In the genomic region with DNA sequence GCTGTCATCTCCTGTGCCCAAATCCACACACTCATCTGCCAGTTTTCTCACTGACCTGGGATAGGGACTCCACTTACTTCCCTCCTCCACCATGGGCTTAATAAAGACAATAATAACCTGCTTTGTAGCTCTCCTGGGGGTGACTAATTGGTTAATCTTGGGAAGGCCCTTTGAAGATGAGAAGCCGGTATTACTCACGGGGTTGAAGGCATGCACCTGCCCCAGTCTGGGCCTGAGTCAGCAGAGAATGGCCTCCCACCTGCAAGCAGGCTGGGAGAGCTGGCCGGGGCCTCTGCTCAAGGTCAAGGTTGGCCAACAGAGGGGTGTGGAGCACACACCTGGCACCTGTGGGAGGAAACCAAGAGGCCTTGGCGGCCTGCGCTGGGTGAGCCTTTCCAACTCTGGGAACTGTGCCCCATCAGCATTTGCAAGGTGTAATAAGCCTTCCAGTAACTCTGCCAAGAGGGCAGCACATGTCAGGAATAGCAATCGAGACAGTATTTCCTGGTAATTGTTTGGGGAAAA, we compare ENCODE assay signal across 1 cellular context.
TF ChIP-seq lines count a peak whose summit lies in the region.

No MANE protein-coding gene starts in this region.

TF ChIP-seq in HepG2, 621 proteins besides CTCF, POLR2A, EP300 and RAD21 (continued from another document and continues in another):
- TF ChIP-seq, protein P1, sequence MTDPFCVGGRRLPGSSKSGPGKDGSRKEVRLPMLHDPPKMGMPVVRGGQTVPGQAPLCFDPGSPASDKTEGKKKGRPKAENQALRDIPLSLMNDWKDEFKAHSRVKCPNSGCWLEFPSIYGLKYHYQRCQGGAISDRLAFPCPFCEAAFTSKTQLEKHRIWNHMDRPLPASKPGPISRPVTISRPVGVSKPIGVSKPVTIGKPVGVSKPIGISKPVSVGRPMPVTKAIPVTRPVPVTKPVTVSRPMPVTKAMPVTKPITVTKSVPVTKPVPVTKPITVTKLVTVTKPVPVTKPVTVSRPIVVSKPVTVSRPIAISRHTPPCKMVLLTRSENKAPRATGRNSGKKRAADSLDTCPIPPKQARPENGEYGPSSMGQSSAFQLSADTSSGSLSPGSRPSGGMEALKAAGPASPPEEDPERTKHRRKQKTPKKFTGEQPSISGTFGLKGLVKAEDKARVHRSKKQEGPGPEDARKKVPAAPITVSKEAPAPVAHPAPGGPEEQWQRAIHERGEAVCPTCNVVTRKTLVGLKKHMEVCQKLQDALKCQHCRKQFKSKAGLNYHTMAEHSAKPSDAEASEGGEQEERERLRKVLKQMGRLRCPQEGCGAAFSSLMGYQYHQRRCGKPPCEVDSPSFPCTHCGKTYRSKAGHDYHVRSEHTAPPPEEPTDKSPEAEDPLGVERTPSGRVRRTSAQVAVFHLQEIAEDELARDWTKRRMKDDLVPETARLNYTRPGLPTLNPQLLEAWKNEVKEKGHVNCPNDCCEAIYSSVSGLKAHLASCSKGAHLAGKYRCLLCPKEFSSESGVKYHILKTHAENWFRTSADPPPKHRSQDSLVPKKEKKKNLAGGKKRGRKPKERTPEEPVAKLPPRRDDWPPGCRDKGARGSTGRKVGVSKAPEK (CRISPR knock-in tag; IDR thresholded peaks at IDR 0.05; ENCODE audit: borderline replicate concordance), result no peak
- TF ChIP-seq, protein P2, sequence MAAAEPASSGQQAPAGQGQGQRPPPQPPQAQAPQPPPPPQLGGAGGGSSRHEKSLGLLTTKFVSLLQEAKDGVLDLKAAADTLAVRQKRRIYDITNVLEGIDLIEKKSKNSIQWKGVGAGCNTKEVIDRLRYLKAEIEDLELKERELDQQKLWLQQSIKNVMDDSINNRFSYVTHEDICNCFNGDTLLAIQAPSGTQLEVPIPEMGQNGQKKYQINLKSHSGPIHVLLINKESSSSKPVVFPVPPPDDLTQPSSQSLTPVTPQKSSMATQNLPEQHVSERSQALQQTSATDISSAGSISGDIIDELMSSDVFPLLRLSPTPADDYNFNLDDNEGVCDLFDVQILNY (CRISPR knock-in tag; conservative IDR thresholded peaks at IDR 0.05), result no peak
- TF ChIP-seq, protein P3, sequence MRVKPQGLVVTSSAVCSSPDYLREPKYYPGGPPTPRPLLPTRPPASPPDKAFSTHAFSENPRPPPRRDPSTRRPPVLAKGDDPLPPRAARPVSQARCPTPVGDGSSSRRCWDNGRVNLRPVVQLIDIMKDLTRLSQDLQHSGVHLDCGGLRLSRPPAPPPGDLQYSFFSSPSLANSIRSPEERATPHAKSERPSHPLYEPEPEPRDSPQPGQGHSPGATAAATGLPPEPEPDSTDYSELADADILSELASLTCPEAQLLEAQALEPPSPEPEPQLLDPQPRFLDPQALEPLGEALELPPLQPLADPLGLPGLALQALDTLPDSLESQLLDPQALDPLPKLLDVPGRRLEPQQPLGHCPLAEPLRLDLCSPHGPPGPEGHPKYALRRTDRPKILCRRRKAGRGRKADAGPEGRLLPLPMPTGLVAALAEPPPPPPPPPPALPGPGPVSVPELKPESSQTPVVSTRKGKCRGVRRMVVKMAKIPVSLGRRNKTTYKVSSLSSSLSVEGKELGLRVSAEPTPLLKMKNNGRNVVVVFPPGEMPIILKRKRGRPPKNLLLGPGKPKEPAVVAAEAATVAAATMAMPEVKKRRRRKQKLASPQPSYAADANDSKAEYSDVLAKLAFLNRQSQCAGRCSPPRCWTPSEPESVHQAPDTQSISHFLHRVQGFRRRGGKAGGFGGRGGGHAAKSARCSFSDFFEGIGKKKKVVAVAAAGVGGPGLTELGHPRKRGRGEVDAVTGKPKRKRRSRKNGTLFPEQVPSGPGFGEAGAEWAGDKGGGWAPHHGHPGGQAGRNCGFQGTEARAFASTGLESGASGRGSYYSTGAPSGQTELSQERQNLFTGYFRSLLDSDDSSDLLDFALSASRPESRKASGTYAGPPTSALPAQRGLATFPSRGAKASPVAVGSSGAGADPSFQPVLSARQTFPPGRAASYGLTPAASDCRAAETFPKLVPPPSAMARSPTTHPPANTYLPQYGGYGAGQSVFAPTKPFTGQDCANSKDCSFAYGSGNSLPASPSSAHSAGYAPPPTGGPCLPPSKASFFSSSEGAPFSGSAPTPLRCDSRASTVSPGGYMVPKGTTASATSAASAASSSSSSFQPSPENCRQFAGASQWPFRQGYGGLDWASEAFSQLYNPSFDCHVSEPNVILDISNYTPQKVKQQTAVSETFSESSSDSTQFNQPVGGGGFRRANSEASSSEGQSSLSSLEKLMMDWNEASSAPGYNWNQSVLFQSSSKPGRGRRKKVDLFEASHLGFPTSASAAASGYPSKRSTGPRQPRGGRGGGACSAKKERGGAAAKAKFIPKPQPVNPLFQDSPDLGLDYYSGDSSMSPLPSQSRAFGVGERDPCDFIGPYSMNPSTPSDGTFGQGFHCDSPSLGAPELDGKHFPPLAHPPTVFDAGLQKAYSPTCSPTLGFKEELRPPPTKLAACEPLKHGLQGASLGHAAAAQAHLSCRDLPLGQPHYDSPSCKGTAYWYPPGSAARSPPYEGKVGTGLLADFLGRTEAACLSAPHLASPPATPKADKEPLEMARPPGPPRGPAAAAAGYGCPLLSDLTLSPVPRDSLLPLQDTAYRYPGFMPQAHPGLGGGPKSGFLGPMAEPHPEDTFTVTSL (CRISPR knock-in tag; IDR thresholded peaks at IDR 0.05; ENCODE audit: borderline replicate concordance), result no peak
- TF ChIP-seq ZNF331 (CRISPR knock-in tag; IDR thresholded peaks at IDR 0.05) (no peak), ETV6 (CRISPR knock-in tag; conservative IDR thresholded peaks at IDR 0.05) (no peak), NR3C1 (CRISPR knock-in tag; IDR thresholded peaks at IDR 0.05) (no peak), ETV5 (CRISPR knock-in tag; IDR thresholded peaks at IDR 0.05; ENCODE audit: borderline replicate concordance) (no peak; the same call in 1 of the 2 replicates), ZNF569 (CRISPR knock-in tag; IDR thresholded peaks at IDR 0.05; ENCODE audit: borderline replicate concordance) (no peak), KLF6 (CRISPR knock-in tag; IDR thresholded peaks at IDR 0.05) (no peak), HES4 (CRISPR knock-in tag; IDR thresholded peaks at IDR 0.05; ENCODE audit: borderline replicate concordance) (no peak), PRMT3 (CRISPR knock-in tag; IDR thresholded peaks at IDR 0.05; ENCODE audit: borderline replicate concordance, low read depth) (no peak), DNMT3B (CRISPR knock-in tag; conservative IDR thresholded peaks at IDR 0.05) (no peak), ZNF33B (CRISPR knock-in tag; IDR thresholded peaks at IDR 0.05) (no peak), NR2C2 (CRISPR knock-in tag; IDR thresholded peaks at IDR 0.05; ENCODE audit: borderline replicate concordance) (no peak), RFX5 (IDR thresholded peaks at IDR 0.05; ENCODE audit: low read depth, low read length) (no peak), ZNF678 (CRISPR knock-in tag; IDR thresholded peaks at IDR 0.05) (no peak), FOXK1 (CRISPR knock-in tag; IDR thresholded peaks at IDR 0.05; ENCODE audit: borderline replicate concordance, low read depth) (0 out of 2 replicates have a peak, but pooled peaks have one; percentile 32), ZNF44 (CRISPR knock-in tag; IDR thresholded peaks at IDR 0.05) (no peak), ZNF570 (CRISPR knock-in tag; IDR thresholded peaks at IDR 0.05; ENCODE audit: borderline replicate concordance) (no peak), ZBTB20 (CRISPR knock-in tag; IDR thresholded peaks at IDR 0.05; ENCODE audit: borderline replicate concordance, low read depth) (no peak), ARID2 (CRISPR knock-in tag; IDR thresholded peaks at IDR 0.05; ENCODE audit: borderline replicate concordance) (no peak), MIXL1 (CRISPR knock-in tag; IDR thresholded peaks at IDR 0.05) (no peak), PHB2 (IDR thresholded peaks at IDR 0.05; ENCODE audit: partially characterized antibody) (no peak), NONO (IDR thresholded peaks at IDR 0.05) (no peak), NONO (CRISPR knock-in tag; conservative IDR thresholded peaks at IDR 0.05) (no peak), HHEX (CRISPR knock-in tag; IDR thresholded peaks at IDR 0.05) (no peak), RAD51 (IDR thresholded peaks at IDR 0.05; ENCODE audit: borderline replicate concordance) (no peak), TARDBP (CRISPR knock-in tag; IDR thresholded peaks at IDR 0.05) (no peak), MTF1 (CRISPR knock-in tag; IDR thresholded peaks at IDR 0.05) (no peak)
- TF ChIP-seq, protein P4, sequence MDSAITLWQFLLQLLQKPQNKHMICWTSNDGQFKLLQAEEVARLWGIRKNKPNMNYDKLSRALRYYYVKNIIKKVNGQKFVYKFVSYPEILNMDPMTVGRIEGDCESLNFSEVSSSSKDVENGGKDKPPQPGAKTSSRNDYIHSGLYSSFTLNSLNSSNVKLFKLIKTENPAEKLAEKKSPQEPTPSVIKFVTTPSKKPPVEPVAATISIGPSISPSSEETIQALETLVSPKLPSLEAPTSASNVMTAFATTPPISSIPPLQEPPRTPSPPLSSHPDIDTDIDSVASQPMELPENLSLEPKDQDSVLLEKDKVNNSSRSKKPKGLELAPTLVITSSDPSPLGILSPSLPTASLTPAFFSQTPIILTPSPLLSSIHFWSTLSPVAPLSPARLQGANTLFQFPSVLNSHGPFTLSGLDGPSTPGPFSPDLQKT (CRISPR knock-in tag; IDR thresholded peaks at IDR 0.05; ENCODE audit: borderline replicate concordance), result no peak
- TF ChIP-seq, protein P5, sequence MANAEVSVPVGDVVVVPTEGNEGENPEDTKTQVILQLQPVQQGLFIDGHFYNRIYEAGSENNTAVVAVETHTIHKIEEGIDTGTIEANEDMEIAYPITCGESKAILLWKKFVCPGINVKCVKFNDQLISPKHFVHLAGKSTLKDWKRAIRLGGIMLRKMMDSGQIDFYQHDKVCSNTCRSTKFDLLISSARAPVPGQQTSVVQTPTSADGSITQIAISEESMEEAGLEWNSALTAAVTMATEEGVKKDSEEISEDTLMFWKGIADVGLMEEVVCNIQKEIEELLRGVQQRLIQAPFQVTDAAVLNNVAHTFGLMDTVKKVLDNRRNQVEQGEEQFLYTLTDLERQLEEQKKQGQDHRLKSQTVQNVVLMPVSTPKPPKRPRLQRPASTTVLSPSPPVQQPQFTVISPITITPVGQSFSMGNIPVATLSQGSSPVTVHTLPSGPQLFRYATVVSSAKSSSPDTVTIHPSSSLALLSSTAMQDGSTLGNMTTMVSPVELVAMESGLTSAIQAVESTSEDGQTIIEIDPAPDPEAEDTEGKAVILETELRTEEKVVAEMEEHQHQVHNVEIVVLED (CRISPR knock-in tag; IDR thresholded peaks at IDR 0.05; ENCODE audit: borderline replicate concordance), result no peak
- TF ChIP-seq, protein P6, sequence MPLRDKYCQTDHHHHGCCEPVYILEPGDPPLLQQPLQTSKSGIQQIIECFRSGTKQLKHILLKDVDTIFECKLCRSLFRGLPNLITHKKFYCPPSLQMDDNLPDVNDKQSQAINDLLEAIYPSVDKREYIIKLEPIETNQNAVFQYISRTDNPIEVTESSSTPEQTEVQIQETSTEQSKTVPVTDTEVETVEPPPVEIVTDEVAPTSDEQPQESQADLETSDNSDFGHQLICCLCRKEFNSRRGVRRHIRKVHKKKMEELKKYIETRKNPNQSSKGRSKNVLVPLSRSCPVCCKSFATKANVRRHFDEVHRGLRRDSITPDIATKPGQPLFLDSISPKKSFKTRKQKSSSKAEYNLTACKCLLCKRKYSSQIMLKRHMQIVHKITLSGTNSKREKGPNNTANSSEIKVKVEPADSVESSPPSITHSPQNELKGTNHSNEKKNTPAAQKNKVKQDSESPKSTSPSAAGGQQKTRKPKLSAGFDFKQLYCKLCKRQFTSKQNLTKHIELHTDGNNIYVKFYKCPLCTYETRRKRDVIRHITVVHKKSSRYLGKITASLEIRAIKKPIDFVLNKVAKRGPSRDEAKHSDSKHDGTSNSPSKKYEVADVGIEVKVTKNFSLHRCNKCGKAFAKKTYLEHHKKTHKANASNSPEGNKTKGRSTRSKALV (CRISPR knock-in tag; IDR thresholded peaks at IDR 0.05), result no peak
- TF ChIP-seq, protein P7, sequence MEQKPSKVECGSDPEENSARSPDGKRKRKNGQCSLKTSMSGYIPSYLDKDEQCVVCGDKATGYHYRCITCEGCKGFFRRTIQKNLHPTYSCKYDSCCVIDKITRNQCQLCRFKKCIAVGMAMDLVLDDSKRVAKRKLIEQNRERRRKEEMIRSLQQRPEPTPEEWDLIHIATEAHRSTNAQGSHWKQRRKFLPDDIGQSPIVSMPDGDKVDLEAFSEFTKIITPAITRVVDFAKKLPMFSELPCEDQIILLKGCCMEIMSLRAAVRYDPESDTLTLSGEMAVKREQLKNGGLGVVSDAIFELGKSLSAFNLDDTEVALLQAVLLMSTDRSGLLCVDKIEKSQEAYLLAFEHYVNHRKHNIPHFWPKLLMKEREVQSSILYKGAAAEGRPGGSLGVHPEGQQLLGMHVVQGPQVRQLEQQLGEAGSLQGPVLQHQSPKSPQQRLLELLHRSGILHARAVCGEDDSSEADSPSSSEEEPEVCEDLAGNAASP (CRISPR knock-in tag; IDR thresholded peaks at IDR 0.05; ENCODE audit: borderline replicate concordance), result peak; percentile 56
- TF ChIP-seq, protein P8, sequence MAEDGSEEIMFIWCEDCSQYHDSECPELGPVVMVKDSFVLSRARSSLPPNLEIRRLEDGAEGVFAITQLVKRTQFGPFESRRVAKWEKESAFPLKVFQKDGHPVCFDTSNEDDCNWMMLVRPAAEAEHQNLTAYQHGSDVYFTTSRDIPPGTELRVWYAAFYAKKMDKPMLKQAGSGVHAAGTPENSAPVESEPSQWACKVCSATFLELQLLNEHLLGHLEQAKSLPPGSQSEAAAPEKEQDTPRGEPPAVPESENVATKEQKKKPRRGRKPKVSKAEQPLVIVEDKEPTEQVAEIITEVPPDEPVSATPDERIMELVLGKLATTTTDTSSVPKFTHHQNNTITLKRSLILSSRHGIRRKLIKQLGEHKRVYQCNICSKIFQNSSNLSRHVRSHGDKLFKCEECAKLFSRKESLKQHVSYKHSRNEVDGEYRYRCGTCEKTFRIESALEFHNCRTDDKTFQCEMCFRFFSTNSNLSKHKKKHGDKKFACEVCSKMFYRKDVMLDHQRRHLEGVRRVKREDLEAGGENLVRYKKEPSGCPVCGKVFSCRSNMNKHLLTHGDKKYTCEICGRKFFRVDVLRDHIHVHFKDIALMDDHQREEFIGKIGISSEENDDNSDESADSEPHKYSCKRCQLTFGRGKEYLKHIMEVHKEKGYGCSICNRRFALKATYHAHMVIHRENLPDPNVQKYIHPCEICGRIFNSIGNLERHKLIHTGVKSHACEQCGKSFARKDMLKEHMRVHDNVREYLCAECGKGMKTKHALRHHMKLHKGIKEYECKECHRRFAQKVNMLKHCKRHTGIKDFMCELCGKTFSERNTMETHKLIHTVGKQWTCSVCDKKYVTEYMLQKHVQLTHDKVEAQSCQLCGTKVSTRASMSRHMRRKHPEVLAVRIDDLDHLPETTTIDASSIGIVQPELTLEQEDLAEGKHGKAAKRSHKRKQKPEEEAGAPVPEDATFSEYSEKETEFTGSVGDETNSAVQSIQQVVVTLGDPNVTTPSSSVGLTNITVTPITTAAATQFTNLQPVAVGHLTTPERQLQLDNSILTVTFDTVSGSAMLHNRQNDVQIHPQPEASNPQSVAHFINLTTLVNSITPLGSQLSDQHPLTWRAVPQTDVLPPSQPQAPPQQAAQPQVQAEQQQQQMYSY (CRISPR knock-in tag; IDR thresholded peaks at IDR 0.05), result no peak
- TF ChIP-seq, protein P9, sequence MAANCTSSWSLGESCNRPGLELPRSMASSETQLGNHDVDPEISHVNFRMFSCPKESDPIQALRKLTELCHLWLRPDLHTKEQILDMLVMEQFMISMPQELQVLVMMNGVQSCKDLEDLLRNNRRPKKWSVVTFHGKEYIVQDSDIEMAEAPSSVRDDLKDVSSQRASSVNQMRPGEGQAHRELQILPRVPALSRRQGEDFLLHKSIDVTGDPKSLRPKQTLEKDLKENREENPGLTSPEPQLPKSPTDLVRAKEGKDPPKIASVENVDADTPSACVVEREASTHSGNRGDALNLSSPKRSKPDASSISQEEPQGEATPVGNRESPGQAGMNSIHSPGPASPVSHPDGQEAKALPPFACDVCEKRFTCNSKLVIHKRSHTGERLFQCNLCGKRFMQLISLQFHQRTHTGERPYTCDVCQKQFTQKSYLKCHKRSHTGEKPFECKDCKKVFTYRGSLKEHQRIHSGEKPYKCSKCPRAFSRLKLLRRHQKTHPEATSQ (CRISPR knock-in tag; IDR thresholded peaks at IDR 0.05; ENCODE audit: borderline replicate concordance), result no peak
